In the genomic region with DNA sequence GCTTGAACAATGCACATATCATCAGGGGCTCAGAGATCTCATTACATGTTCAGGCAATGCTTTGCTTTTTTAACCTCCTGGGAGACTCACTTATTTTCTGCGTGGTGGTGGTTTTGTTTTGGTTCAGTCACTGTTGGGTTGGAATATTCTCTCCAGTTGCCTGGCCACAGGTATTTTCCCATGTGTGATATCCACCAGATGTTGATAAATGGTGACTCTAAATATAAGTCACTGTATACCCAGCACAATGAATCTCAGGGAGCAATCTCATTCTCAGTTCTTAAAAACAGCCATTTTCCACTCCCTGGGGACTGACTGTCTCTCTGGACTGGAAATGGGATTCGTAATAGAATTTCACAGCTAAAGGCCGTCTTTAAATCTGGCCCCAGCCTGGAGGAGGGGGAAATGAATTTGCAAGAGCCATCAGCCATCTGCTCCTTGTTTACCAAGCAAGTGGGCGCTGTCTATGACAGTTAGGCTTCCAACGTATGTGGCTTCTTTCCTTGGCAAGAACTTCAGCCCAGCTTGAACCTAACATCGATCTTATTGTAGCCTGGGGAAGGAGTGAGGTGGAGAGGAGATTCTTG, we compare ENCODE assay signal across 16 cellular contexts.
A peak's percentile ranks its signal among the peaks of the same experiment; 100 is the strongest.
DNase-seq lines count a peak whose midpoint lies in the region; FAIRE-seq and TF ChIP-seq lines count a peak whose summit lies in the region.
"Had no signal": no experiment of that assay in that cellular context is flagged by ENCODE, and none has a peak within 500 bp of the region (broad histone marks: within the 10 kb centered on the region; RNA-seq: fewer than 3 reads in every experiment).

No MANE protein-coding gene starts in this region.

- no peak overlapping the region for H3K4me3 Mint-ChIP-seq in activated CD4-positive, alpha-beta memory T cell treated with anti-CD3 and anti-CD28 coated beads, Interleukin-2, amount 10 ng/mL, durations not matched to agents 7 days and 5 days
- H3K4me3 Mint-ChIP-seq: nephron had no signal

- no peaks in the 10 kb centered on the region for H3K27me3 Mint-ChIP-seq in activated CD4-positive, alpha-beta memory T cell treated with anti-CD3 and anti-CD28 coated beads, Interleukin-2, amount 10 ng/mL, durations not matched to agents 7 days and 5 days

- in situ Hi-C loops in astrocyte of the spinal cord (cut with HindIII; ENCODE audit: low sequenced_read_pairs) = no loop called here

- no peak overlapping the region for H2BK5ac ChIP-seq in mesendoderm (ENCODE audit: low read length)

- H3K9me3 Mint-ChIP-seq in activated CD4-positive, alpha-beta memory T cell treated with anti-CD3 and anti-CD28 coated beads, Interleukin-2, amount 10 ng/mL, durations not matched to agents 7 days and 5 days = peaks cover 6% of the 10 kb centered on the region
- H3K9me3 Mint-ChIP-seq: nephron had no signal

- H3K27me3 ChIP-seq in kidney epithelial cell (ENCODE audit: control insufficient read depth, insufficient read depth, low read length) (no peaks in the 10 kb centered on the region), mesendoderm (ENCODE audit: insufficient read depth, low read length, poor library complexity) (no peaks in the 10 kb centered on the region)
- H3K27me3 ChIP-seq: gastrocnemius medialis, upper lobe of left lung had no signal

- POLR2A ChIA-PET in activated CD4-positive, alpha-beta memory T cell treated with anti-CD3 and anti-CD28 coated beads, Interleukin-2, amount 10 ng/mL, durations not matched to agents 7 days and 5 days (lab: Charles Lee) = no interaction called here

- no peak overlapping the region for H3K4me2 ChIP-seq in mesendoderm (ENCODE audit: low read length)

- no CpG with 5 or more reads among the region's 6 CpGs for WGBS in mesendoderm (ENCODE audit: extremely low coverage, insufficient coverage, low lambda C conversion rate)

- H3K18ac ChIP-seq in mesendoderm (ENCODE audit: low read length) = no peak overlapping the region

- H3K36me3 ChIP-seq in kidney epithelial cell (ENCODE audit: control insufficient read depth, insufficient read depth, low read length) (no peaks in the 10 kb centered on the region), mesendoderm (ENCODE audit: control insufficient read depth, insufficient read depth, low read length) (no peaks in the 10 kb centered on the region)
- H3K36me3 ChIP-seq: gastrocnemius medialis, upper lobe of left lung had no signal

- FAIRE-seq in GM19239 (lab: Jason Lieb, UNC) = no peak
- FAIRE-seq: colon had no signal

- H2AK5ac ChIP-seq in mesendoderm (ENCODE audit: low read length) = no peak overlapping the region

- H3K27ac Mint-ChIP-seq in activated CD4-positive, alpha-beta memory T cell treated with anti-CD3 and anti-CD28 coated beads, Interleukin-2, amount 10 ng/mL, durations not matched to agents 7 days and 5 days = no peak overlapping the region

- TF ChIP-seq CTCF in astrocyte of the spinal cord (IDR thresholded peaks at IDR 0.05; ENCODE audit: low read depth, low read length) = no peak
- TF ChIP-seq CTCF in kidney epithelial cell (IDR thresholded peaks at IDR 0.05; ENCODE audit: insufficient read depth, low read length, poor library complexity, severe bottlenecking) = no peak

- no peak overlapping the region for H4K8ac ChIP-seq in mesendoderm (ENCODE audit: low read depth, low read length)

- no peaks in the 10 kb centered on the region for H3K79me2 ChIP-seq in mesendoderm (ENCODE audit: control insufficient read depth, insufficient read depth, low read length)

- H2BK120ac ChIP-seq in mesendoderm (ENCODE audit: low read depth, low read length) = no peak overlapping the region

- no peak overlapping the region for H3K9ac ChIP-seq in mesendoderm (ENCODE audit: low read length)

- DNase-seq in AG08395 (ENCODE audit: low spot score) (peak; percentile 23), M059J (ENCODE audit: low read depth) (peak; percentile 40), astrocyte of the spinal cord (ENCODE audit: low read depth, low spot score) (peak; percentile 86), kidney epithelial cell (ENCODE audit: low read depth) (peak; percentile 58), GM19239 (ENCODE audit: insufficient read length, low spot score) (no peak), mesendoderm (no peak)
- DNase-seq in activated CD4-positive, alpha-beta memory T cell treated with anti-CD3 and anti-CD28 coated beads, Interleukin-2, amount 10 ng/mL, durations not matched to agents 7 days and 5 days = no peak
- DNase-seq in activated CD4-positive, alpha-beta T cell treated with anti-CD3 and anti-CD28 coated beads, Interleukin-2, amount 50 U/mL, for 1 hour = no peak
- DNase-seq: AML-193, gastrocnemius medialis, left colon, NCI-H526, upper lobe of left lung had no signal

- no peak overlapping the region for H3K4me3 ChIP-seq in astrocyte of the spinal cord (ENCODE audit: low read depth, low read length)
- H3K4me3 ChIP-seq in kidney epithelial cell (ENCODE audit: low read depth, low read length) = no peak overlapping the region
- no peak overlapping the region for H3K4me3 ChIP-seq in mesendoderm (ENCODE audit: low read length)
- H3K4me3 ChIP-seq: gastrocnemius medialis, upper lobe of left lung had no signal

- H3K4me1 Mint-ChIP-seq in activated CD4-positive, alpha-beta memory T cell treated with anti-CD3 and anti-CD28 coated beads, Interleukin-2, amount 10 ng/mL, durations not matched to agents 7 days and 5 days = no peaks in the 10 kb centered on the region

- no peak overlapping the region for H4K5ac ChIP-seq in mesendoderm (ENCODE audit: low read length)

- no peaks in the 10 kb centered on the region for H3K79me1 ChIP-seq in mesendoderm (ENCODE audit: low read length)

- H3K23ac ChIP-seq in mesendoderm (ENCODE audit: low read length) = no peak overlapping the region

- H3K27ac ChIP-seq in mesendoderm (ENCODE audit: low read depth, low read length) = no peak overlapping the region
- H3K27ac ChIP-seq: gastrocnemius medialis, HL-60, upper lobe of left lung had no signal

- H3K4me1 ChIP-seq in mesendoderm (ENCODE audit: control insufficient read depth, low read depth, low read length) = no peaks in the 10 kb centered on the region
- H3K4me1 ChIP-seq: gastrocnemius medialis, upper lobe of left lung had no signal

- H2BK15ac ChIP-seq in mesendoderm (replicated peaks; ENCODE audit: low read depth) = no peak overlapping the region

- CTCF ChIA-PET in activated CD4-positive, alpha-beta memory T cell treated with anti-CD3 and anti-CD28 coated beads, Interleukin-2, amount 10 ng/mL, durations not matched to agents 7 days and 5 days (lab: Charles Lee) = no interaction called here

- H3K56ac ChIP-seq in mesendoderm (ENCODE audit: low read length) = no peak overlapping the region

- no peak overlapping the region for H3K4ac ChIP-seq in mesendoderm (ENCODE audit: low read depth, low read length)

- no peaks in the 10 kb centered on the region for H3K36me3 Mint-ChIP-seq in activated CD4-positive, alpha-beta memory T cell treated with anti-CD3 and anti-CD28 coated beads, Interleukin-2, amount 10 ng/mL, durations not matched to agents 7 days and 5 days (ENCODE audit: low read depth)

Comparison
In these comparisons a context has a peak if more than half of its experiments do, and no peak if none do; other contexts are left out.
1. DNase-seq: peak in AG08395 (single experiment), M059J (single experiment), astrocyte of the spinal cord (single experiment) and kidney epithelial cell (single experiment); none in activated CD4-positive, alpha-beta memory T cell treated with anti-CD3 and anti-CD28 coated beads, Interleukin-2, amount 10 ng/mL, durations not matched to agents 7 days and 5 days (single experiment), GM19239 (single experiment), activated CD4-positive, alpha-beta T cell treated with anti-CD3 and anti-CD28 coated beads, Interleukin-2, amount 50 U/mL, for 1 hour (single experiment) and mesendoderm (single experiment).